In the genomic region with DNA sequence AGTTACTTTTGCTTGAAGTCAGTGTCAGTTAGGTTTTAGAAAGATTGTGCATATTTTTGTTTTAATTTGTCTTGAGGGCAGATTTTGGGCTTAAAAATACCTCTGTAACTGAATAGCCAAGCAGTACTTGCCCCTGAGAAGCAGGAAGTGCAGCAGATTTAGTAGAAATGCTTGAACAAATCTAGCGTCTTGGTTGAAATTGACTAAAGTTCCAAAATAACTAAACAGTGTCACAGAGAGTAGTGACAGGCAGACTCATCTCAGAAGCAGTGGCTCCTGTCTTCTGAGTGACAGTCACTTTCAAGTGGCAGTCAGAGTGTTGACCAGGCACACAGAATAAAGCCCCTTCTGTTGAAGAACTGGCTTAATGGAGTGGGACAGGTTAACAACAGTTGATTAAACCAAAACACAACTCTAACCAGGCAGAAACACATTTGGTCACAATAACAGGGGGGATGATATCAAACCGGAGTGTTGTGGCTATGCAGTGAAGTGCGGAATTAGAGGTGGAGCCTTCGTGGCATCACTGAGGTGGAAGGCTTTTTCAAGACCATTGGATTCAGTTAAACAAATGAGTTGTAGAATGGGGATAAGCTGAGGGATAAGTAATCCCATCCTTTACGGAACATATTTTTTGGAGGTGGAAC, we compare ENCODE assay signal across 11 cellular contexts. TPM values are rescaled to one million over a fixed set of nuclear protein-coding genes. Genes with fewer than 3 reads are reported as not detected.
DNase-seq lines count a peak whose midpoint lies in the region; ATAC-seq, FAIRE-seq and TF ChIP-seq lines count a peak whose summit lies in the region.
"Had no signal": no experiment of that assay in that cellular context is flagged by ENCODE, and none has a peak within 500 bp of the region (broad histone marks: within the 10 kb centered on the region; RNA-seq: fewer than 3 reads in every experiment).

No MANE protein-coding gene starts in this region.

- FAIRE-seq in GM12878 (lab: Jason Lieb, UNC), result peak; percentile 13
- FAIRE-seq: endometrium had no signal

- ATAC-seq in GM19468 (IDR thresholded peaks at IDR 0.05; ENCODE audit: extremely low read depth, unreplicated experiment), result peak; percentile 41
- ATAC-seq in HG03108 (IDR thresholded peaks at IDR 0.05; ENCODE audit: unreplicated experiment), result peak; percentile 37
- peak; percentile 63 for ATAC-seq in GM12878

- TF ChIP-seq RAD21 in GM12878 (IDR thresholded peaks at IDR 0.05; ENCODE audit: insufficient read depth, low read depth, low read length), result 0 out of 2 replicates have a peak, but pooled peaks have one; percentile 12

- peak overlapping the region; percentile 36; the same call in 1 of the 2 replicates for H3K9ac ChIP-seq in GM12878 (ENCODE audit: control insufficient read depth, insufficient read depth, low read length)

- TF ChIP-seq POLR2A in GM12878 (IDR thresholded peaks at IDR 0.05; ENCODE audit: low read depth, low read length), result no peak

- RAD21 ChIA-PET in GM12878 (lab: Charles Lee; ENCODE audit: unreplicated experiment), result interaction anchor here (1.0 to 20.6 kb wide), 7 partner anchors 12 to 98 kb away, joined by 3 to 344 read pairs (median 4); a partner anchor contains a TSS

- BruUV-seq in GM12878 (replicated peaks; lab: Mats Ljungman, UMichigan), result no TSS peak

- WGBS in GM12878 (ENCODE audit: insufficient coverage, insufficient replicate concordance, low lambda C conversion rate, missing lambda C conversion rate), result 2% methylated on average over 5 of the region's 5 CpGs

- peaks cover 96% of the 10 kb centered on the region for H3K79me2 ChIP-seq in GM12878 (ENCODE audit: control insufficient read depth, insufficient read depth, low read length)

- no peak overlapping the region for H2AFZ ChIP-seq in GM12878 (ENCODE audit: control insufficient read depth, low read depth, low read length)

- intact Hi-C loops in GM12878 (cut with micrococcal nuclease; ENCODE audit: unreplicated experiment), result loop anchor here (2.0 kb wide), 1 partner anchor 15 kb away; no protein-coding TSS in a partner anchor

- H3K27ac ChIP-seq in GM12878 (ENCODE audit: control insufficient read depth, insufficient read depth), result peak overlapping the region; percentile 91

- DNase-seq in GM12865 (ENCODE audit: low read depth), result peak; percentile 84
- peak; percentile 69 for DNase-seq in GM12878 (ENCODE audit: low read depth, low spot score)
- no peak for DNase-seq in NCI-H345 (lab: John Stamatoyannopoulos, UW)
- no peak for DNase-seq in NCI-H2196 (lab: John Stamatoyannopoulos, UW; ENCODE audit: unreplicated experiment)
- no peak for DNase-seq in GM10248 (ENCODE audit: extremely low spot score)
- DNase-seq in COLO668 (lab: John Stamatoyannopoulos, UW; ENCODE audit: unreplicated experiment), result no peak
- DNase-seq: DMS79, NCI-H1417 treated with DMSO at 0.1 percent for 48 hours had no signal

- H3K4me2 ChIP-seq in GM12878 (ENCODE audit: control insufficient read depth, insufficient read depth), result peak overlapping the region; percentile 73

- TF ChIP-seq CTCF in GM12865 (IDR thresholded peaks at IDR 0.05; ENCODE audit: insufficient read depth, low read depth, low read length, missing control alignments) (no peak), GM12878 (IDR thresholded peaks at IDR 0.05 in 2 of 3, conservative IDR thresholded peaks at IDR 0.05 in 1 of 3; ENCODE audit: control insufficient read depth in 2 of 3, extremely low read depth in 1 of 3, insufficient read depth in 1 of 3, low read depth in 3 of 3, low read length in 3 of 3) (no peak), GM10248 (IDR thresholded peaks at IDR 0.05; ENCODE audit: control extremely low read depth, extremely low read depth, low read depth, missing control alignments) (no peak)

- SMC1A ChIA-PET in GM12878 (lab: Charles Lee; ENCODE audit: uncharacterized antibody, unreplicated experiment), result interaction anchor here (0.8 to 16.4 kb wide), 8 partner anchors 19 to 98 kb away, joined by 3 to 430 read pairs (median 3); no protein-coding TSS in a partner anchor

- H3K27me3 ChIP-seq in GM12878 (replicated peaks in 1 of 2; ENCODE audit: control insufficient read depth in 2 of 2, insufficient read depth in 2 of 2, low read length in 1 of 2), result no peaks in the 10 kb centered on the region

- no peaks in the 10 kb centered on the region for H3K9me3 ChIP-seq in GM12878 (replicated peaks; ENCODE audit: control insufficient read depth, insufficient read depth, low read length)

- POLR2A ChIA-PET in GM12878 (lab: Charles Lee) (interaction anchor here (0.9 to 13.8 kb wide), 5 partner anchors 20 to 40 kb away, joined by 3 to 314 read pairs (median 8); a partner anchor contains a TSS), GM10248 (lab: Yijun Ruan, JAX) (no interaction called here)

- H3K4me1 ChIP-seq in GM12878 (ENCODE audit: control insufficient read depth, insufficient read depth, low read length), result peaks cover 52% of the 10 kb centered on the region

- TF ChIP-seq EP300 in GM12878 (IDR thresholded peaks at IDR 0.05; ENCODE audit: borderline replicate concordance in 1 of 2, control insufficient read depth in 1 of 2, low read depth in 2 of 2, low read length in 2 of 2), result 0 out of 4 replicates have a peak, but pooled peaks of 1 of the 2 experiments have one; percentile 8

- H4K20me1 ChIP-seq in GM12878 (ENCODE audit: control insufficient read depth, insufficient read depth), result no peaks in the 10 kb centered on the region

- no peaks in the 10 kb centered on the region for H3K36me3 ChIP-seq in GM12878 (ENCODE audit: control insufficient read depth in 2 of 2, insufficient read depth in 2 of 2, low read length in 1 of 2)

- in situ Hi-C loops in GM12878 (cut with MboI), result loop anchor here (25.0 kb wide), 1 partner anchor 490 kb away; a partner anchor contains a TSS

- CTCF ChIA-PET in GM12878 (lab: Yijun Ruan, JAX) (interaction anchor here (0.6 to 1.8 kb wide), 11 partner anchors 8 to 495 kb away, joined by 3 to 9 read pairs (median 3); no protein-coding TSS in a partner anchor), GM10248 (lab: Yijun Ruan, JAX) (interaction anchor here (1.4 to 1.8 kb wide), 4 partner anchors 11 to 27 kb away, joined by 3 to 8 read pairs (median 4); no protein-coding TSS in a partner anchor)

- H3K4me3 ChIP-seq in GM12865 (ENCODE audit: low read depth, low read length), result peak overlapping the region; percentile 73
- H3K4me3 ChIP-seq in GM12878, result peak overlapping the region; percentile 49

TF ChIP-seq in GM12878, 131 proteins besides CTCF, POLR2A, EP300 and RAD21 (continues in another document):
- TF ChIP-seq STAT3 (IDR thresholded peaks at IDR 0.05; ENCODE audit: low read depth, low read length), result no peak
- TF ChIP-seq ETV6 (conservative IDR thresholded peaks at IDR 0.05 in 1 of 2, IDR thresholded peaks at IDR 0.05 in 1 of 2; ENCODE audit: borderline replicate concordance in 1 of 2, low read depth in 1 of 2), result peak in 1 of 2 experiments; percentile 21; a peak in 1 of 4 replicates
- TF ChIP-seq TCF12 (IDR thresholded peaks at IDR 0.05; ENCODE audit: low read depth, low read length), result no peak
- 0 out of 2 replicates have a peak, but pooled peaks have one; percentile 59 for TF ChIP-seq CBX5 (IDR thresholded peaks at IDR 0.05; ENCODE audit: low read depth)
- TF ChIP-seq, protein P1, sequence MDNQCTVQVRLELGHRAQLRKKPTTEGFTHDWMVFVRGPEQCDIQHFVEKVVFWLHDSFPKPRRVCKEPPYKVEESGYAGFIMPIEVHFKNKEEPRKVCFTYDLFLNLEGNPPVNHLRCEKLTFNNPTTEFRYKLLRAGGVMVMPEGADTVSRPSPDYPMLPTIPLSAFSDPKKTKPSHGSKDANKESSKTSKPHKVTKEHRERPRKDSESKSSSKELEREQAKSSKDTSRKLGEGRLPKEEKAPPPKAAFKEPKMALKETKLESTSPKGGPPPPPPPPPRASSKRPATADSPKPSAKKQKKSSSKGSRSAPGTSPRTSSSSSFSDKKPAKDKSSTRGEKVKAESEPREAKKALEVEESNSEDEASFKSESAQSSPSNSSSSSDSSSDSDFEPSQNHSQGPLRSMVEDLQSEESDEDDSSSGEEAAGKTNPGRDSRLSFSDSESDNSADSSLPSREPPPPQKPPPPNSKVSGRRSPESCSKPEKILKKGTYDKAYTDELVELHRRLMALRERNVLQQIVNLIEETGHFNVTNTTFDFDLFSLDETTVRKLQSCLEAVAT (IDR thresholded peaks at IDR 0.05), result no peak
- no peak for TF ChIP-seq EGR1 (IDR thresholded peaks at IDR 0.05; ENCODE audit: borderline replicate concordance in 1 of 2, low read depth in 2 of 2, low read length in 2 of 2)
- peak; percentile 62 for TF ChIP-seq PML (IDR thresholded peaks at IDR 0.05; ENCODE audit: low read length)
- TF ChIP-seq SRF (IDR thresholded peaks at IDR 0.05; ENCODE audit: low read depth in 2 of 2, low read length in 2 of 2), result 0 out of 4 replicates have a peak, but pooled peaks of 1 of the 2 experiments have one; percentile 2
- TF ChIP-seq DPF2 (IDR thresholded peaks at IDR 0.05), result 0 out of 2 replicates have a peak, but pooled peaks have one; percentile 27
- no peak for TF ChIP-seq ZNF622 (IDR thresholded peaks at IDR 0.05)
- peak; percentile 54 for TF ChIP-seq RUNX3 (IDR thresholded peaks at IDR 0.05; ENCODE audit: low read length)

RNA-seq across cellular contexts. Expression of a gene that starts 29.1 kb away (rescaled TPM):
- 1,689 and 1,819 TPM in 2 replicates for total RNA-seq in GM12878 (2013; cell fraction: nucleolus; rRNA removed)
- total RNA-seq in GM12878 (2014; rRNA removed) (49.0 and 50.6 TPM in 2 replicates), GM12878 (2014; rRNA removed; fragmentation: Illumina TruSeq; extraction: Trizol) (48.9 and 56.3 TPM in 2 replicates), GM12878 (2021) (87.3 and 96.4 TPM in 2 replicates)
- polyA plus RNA-seq in GM12878 (2011; ENCODE audit: low read depth), result 62.6 TPM
- polyA plus RNA-seq in GM12878 (2011; rRNA removed) (67.6 and 71.9 TPM in 2 replicates), GM12878 (2014; fragmentation: Illumina TruSeq; extraction: Trizol) (41.3 and 57.2 TPM in 2 replicates), GM12878 (2014; fragmentation: Nextera tagmentation; extraction: Ambion mirVana) (1 to 10 TPM; 5.1 to 5.8 TPM), GM12878 (2014; rRNA removed) (40.2 and 49.4 TPM in 2 replicates), GM12878 (2016; fragmentation: Nextera tagmentation; extraction: Ambion mirVana) (10 to 100 TPM in 1 of 2 experiments, 1 to 10 TPM in 1; 10.0 to 11.2 TPM)
- polyA plus RNA-seq in GM12878 (2011; cell fraction: cytosol; rRNA removed), result 46.8 and 51.7 TPM in 2 replicates
- polyA plus RNA-seq in GM12878 (2011; cell fraction: nucleus; rRNA removed), result 366 and 390 TPM in 2 replicates
- polyA plus RNA-seq in GM12878 (2012), result 54.9 and 67.5 TPM in 2 replicates
- polyA minus RNA-seq in GM12878 (2011; rRNA and poly(A)+ RNA removed), result 414 and 436 TPM in 2 replicates
- polyA minus RNA-seq in GM12878 (2011; cell fraction: cytosol; rRNA and poly(A)+ RNA removed), result 45.6 and 49.8 TPM in 2 replicates
- 344 and 514 TPM in 2 replicates for polyA minus RNA-seq in GM12878 (2011; cell fraction: nucleus; rRNA and poly(A)+ RNA removed)

Comparison
In these comparisons a context has a peak if more than half of its experiments do, and no peak if none do; other contexts are left out.
1. DNase-seq: peak in GM12865 (single experiment) and GM12878 (single experiment); none in NCI-H345 (single experiment), NCI-H2196 (single experiment), GM10248 (single experiment) and COLO668 (single experiment).
2. Peak in every context shown above with its lines, with median percentiles within 50 percentile points of each other: ATAC-seq.